11 cellular contexts compared by ENCODE assay signal in genomic region chr19:2064788-2065524, GRCh38. TPM values are rescaled to one million over a fixed set of nuclear protein-coding genes. Genes with fewer than 3 reads are reported as not detected.
A peak's percentile ranks its signal among the peaks of the same experiment; 100 is the strongest.
DNase-seq lines count a peak whose midpoint lies in the region; ATAC-seq and TF ChIP-seq lines count a peak whose summit lies in the region.
"Had no signal": no experiment of that assay in that cellular context is flagged by ENCODE, and none has a peak within 500 bp of the region (broad histone marks: within the 10 kb centered on the region; RNA-seq: fewer than 3 reads in every experiment).

No MANE protein-coding gene starts in this region.

- in situ Hi-C loops in IMR-90 (cut with MboI; ENCODE audit: low sequenced_read_pairs), result loop anchor here (5.0 kb wide), 1 partner anchor 43 kb away; no protein-coding TSS in a partner anchor

- no peaks in the 10 kb centered on the region for H3K36me3 ChIP-seq in IMR-90 (ENCODE audit: control insufficient read depth, insufficient read depth, low read length)
- H3K36me3 ChIP-seq in mucosa of stomach (ENCODE audit: control insufficient read depth, insufficient read depth, low read length), result no peaks in the 10 kb centered on the region
- H3K36me3 ChIP-seq in testis (ENCODE audit: low read depth, missing control alignments), result no peaks in the 10 kb centered on the region

- 0 out of 2 replicates have a peak, but pooled peaks cover 5% of the 10 kb centered on the region for H4K20me1 ChIP-seq in IMR-90 (ENCODE audit: insufficient read depth, low read length)

- POLR2A ChIA-PET in IMR-90 (lab: Charles Lee; ENCODE audit: unreplicated experiment), result no interaction called here

- TF ChIP-seq POLR2A in IMR-90 (IDR thresholded peaks at IDR 0.05; ENCODE audit: low read depth, low read length) (no peak), testis (IDR thresholded peaks at IDR 0.05) (no peak)

- H2AFZ ChIP-seq in IMR-90 (replicated peaks; ENCODE audit: low read length, poor library complexity), result peak overlapping the region; percentile 78

- H2BK20ac ChIP-seq in IMR-90 (ENCODE audit: low read depth, low read length), result no peak overlapping the region

- peak overlapping the region; percentile 46 to 67 for H3K27ac Mint-ChIP-seq in effector memory CD8-positive, alpha-beta T cell
- H3K27ac Mint-ChIP-seq: stimulated activated naive CD8-positive, alpha-beta T cell treated with anti-CD3 and anti-CD28 coated beads, Interleukin-15, Interleukin-2, amounts not matched to agents 100 ng/mL and 50 ng/mL, for 24 hours had no signal

- CTCF ChIA-PET in IMR-90 (lab: Yijun Ruan, JAX), result no interaction called here

- no peak for ATAC-seq in IMR-90 (ENCODE audit: low read depth)
- no peak for ATAC-seq in effector memory CD8-positive, alpha-beta T cell (replicated peaks)
- ATAC-seq in HG03521 (IDR thresholded peaks at IDR 0.05; ENCODE audit: unreplicated experiment), result no peak
- ATAC-seq in HG02970 (IDR thresholded peaks at IDR 0.05; ENCODE audit: low FRiP score, unreplicated experiment), result no peak
- ATAC-seq in HG03196 (IDR thresholded peaks at IDR 0.05; ENCODE audit: unreplicated experiment), result no peak

- no peak for TF ChIP-seq RAD21 in IMR-90 (IDR thresholded peaks at IDR 0.05; ENCODE audit: low read length)

- no peak overlapping the region for H3K4me3 ChIP-seq in IMR-90 (ENCODE audit: insufficient read depth, low read depth, low read length)
- no peak overlapping the region for H3K4me3 ChIP-seq in mucosa of stomach (ENCODE audit: low read length)
- no peak overlapping the region for H3K4me3 ChIP-seq in testis

- no peaks in the 10 kb centered on the region for H3K9me3 ChIP-seq in IMR-90 (ENCODE audit: control insufficient read depth, insufficient read depth, low read length)
- H3K9me3 ChIP-seq in mucosa of stomach (ENCODE audit: control insufficient read depth, low read length), result no peaks in the 10 kb centered on the region
- no peaks in the 10 kb centered on the region for H3K9me3 ChIP-seq in testis

- peaks cover 40% of the 10 kb centered on the region for H3K36me3 Mint-ChIP-seq in effector memory CD8-positive, alpha-beta T cell (ENCODE audit: insufficient read depth)

- H3K9me1 ChIP-seq in IMR-90 (ENCODE audit: insufficient read depth, low read length), result peaks cover 7% of the 10 kb centered on the region

- H3K27ac ChIP-seq in IMR-90 (ENCODE audit: insufficient read depth, low read length) (no peak overlapping the region), testis (peak overlapping the region; percentile 81 to 94)

- H3K4me2 ChIP-seq in IMR-90 (ENCODE audit: low read depth, low read length), result no peak overlapping the region

- dilution Hi-C loops in IMR-90 (cut with HindIII; ENCODE audit: low sequenced_read_pairs, unreplicated experiment), result no loop called here

- no peaks in the 10 kb centered on the region for H3K9me3 Mint-ChIP-seq in effector memory CD8-positive, alpha-beta T cell
- H3K9me3 Mint-ChIP-seq: stimulated activated naive CD8-positive, alpha-beta T cell treated with anti-CD3 and anti-CD28 coated beads, Interleukin-15, Interleukin-2, amounts not matched to agents 100 ng/mL and 50 ng/mL, for 24 hours had no signal

- peak overlapping the region; percentile 81 for H2AK9ac ChIP-seq in IMR-90 (replicated peaks; ENCODE audit: low read depth, low read length, poor library complexity)

- no peak overlapping the region for H3K9ac ChIP-seq in IMR-90 (ENCODE audit: low read depth, low read length)
- H3K9ac ChIP-seq in mucosa of stomach (ENCODE audit: low read length), result peak overlapping the region; percentile 14

- no peak for TF ChIP-seq CTCF in IMR-90 (conservative IDR thresholded peaks at IDR 0.05; ENCODE audit: low read depth, low read length)
- TF ChIP-seq CTCF in testis (IDR thresholded peaks at IDR 0.05), result peak in 1 of 3 experiments; percentile 26

- H3K79me1 ChIP-seq in IMR-90 (ENCODE audit: low read depth in 1 of 2, low read length in 2 of 2), result peaks cover 2 to 16% of the 10 kb centered on the region in 2 experiments; a peak in 3 of 4 replicates

- H2BK5ac ChIP-seq in IMR-90 (ENCODE audit: low read depth, low read length, poor library complexity, severe bottlenecking), result no peak overlapping the region

- H3K27me3 ChIP-seq in IMR-90 (ENCODE audit: control insufficient read depth, insufficient read depth, low read length) (no peaks in the 10 kb centered on the region), mucosa of stomach (ENCODE audit: control insufficient read depth, insufficient read depth, low read length) (no peaks in the 10 kb centered on the region), testis (no peaks in the 10 kb centered on the region)

- no peak overlapping the region for H3K4me3 Mint-ChIP-seq in effector memory CD8-positive, alpha-beta T cell
- H3K4me3 Mint-ChIP-seq: stimulated activated naive CD8-positive, alpha-beta T cell treated with anti-CD3 and anti-CD28 coated beads, Interleukin-15, Interleukin-2, amounts not matched to agents 100 ng/mL and 50 ng/mL, for 24 hours had no signal

- intact Hi-C loops in IMR-90 (cut with micrococcal nuclease) (no loop called here), testis (cut with DNase I; ENCODE audit: low total_unique reads) (no loop called here)

- H3K27me3 Mint-ChIP-seq in effector memory CD8-positive, alpha-beta T cell, result no peaks in the 10 kb centered on the region
- H3K27me3 Mint-ChIP-seq: stimulated activated naive CD8-positive, alpha-beta T cell treated with anti-CD3 and anti-CD28 coated beads, Interleukin-15, Interleukin-2, amounts not matched to agents 100 ng/mL and 50 ng/mL, for 24 hours had no signal

- H2BK15ac ChIP-seq in IMR-90 (ENCODE audit: low read depth, low read length), result no peak overlapping the region

- H2BK120ac ChIP-seq in IMR-90 (ENCODE audit: low read depth, low read length), result no peak overlapping the region

- BruUV-seq in IMR-90 (replicated peaks; lab: Mats Ljungman, UMichigan), result no TSS peak

- H3K18ac ChIP-seq in IMR-90 (ENCODE audit: low read depth, low read length), result no peak overlapping the region

- 0 out of 2 replicates have a peak overlapping the region, but pooled peaks have one; percentile 13 for H2AK5ac ChIP-seq in IMR-90 (ENCODE audit: low read depth, low read length)

- H3K4me1 ChIP-seq in IMR-90 (ENCODE audit: control insufficient read depth, insufficient read depth, low read length) (peaks cover 14% of the 10 kb centered on the region), mucosa of stomach (ENCODE audit: control insufficient read depth, insufficient read depth, low read length) (peaks cover 53% of the 10 kb centered on the region), testis (peaks cover 46% of the 10 kb centered on the region)

- no peak overlapping the region; a peak in 1 of 4 replicates for H4K8ac ChIP-seq in IMR-90 (ENCODE audit: low read depth in 2 of 2, low read length in 2 of 2)

- no peak for DNase-seq in IMR-90
- DNase-seq in effector memory CD8-positive, alpha-beta T cell, result no peak
- peak; percentile 67 for DNase-seq in testis
- DNase-seq in DMS79 (lab: John Stamatoyannopoulos, UW), result no peak
- DNase-seq: NCI-H1092 treated with DMSO at 0.1 percent for 48 hours, SIG-M5 had no signal

- no peak overlapping the region for H4K5ac ChIP-seq in IMR-90 (ENCODE audit: low read depth, low read length)

- no peak overlapping the region for H4K91ac ChIP-seq in IMR-90 (ENCODE audit: insufficient read depth, low read depth, low read length)

- no peak overlapping the region for H3K14ac ChIP-seq in IMR-90 (replicated peaks; ENCODE audit: low read depth, low read length)

- WGBS in IMR-90 (ENCODE audit: extremely low coverage in 2 of 2, insufficient read length in 1 of 2), 2 experiments, result 65% methylated on average over 31 of the region's 38 CpGs; no CpG with 5 or more reads in 1 of the 2 experiments
- 49 to 64% methylated on average over 25 to 38 of the region's 38 CpGs for WGBS in testis, 2 donors

- H3K56ac ChIP-seq in IMR-90 (ENCODE audit: extremely low read depth, insufficient read depth, low read length), result no peak overlapping the region

- H3K23ac ChIP-seq in IMR-90 (ENCODE audit: low read depth, low read length), result no peak overlapping the region

- no peak overlapping the region for H3K4ac ChIP-seq in IMR-90 (ENCODE audit: low read depth, low read length)

- peaks cover 17 to 28% of the 10 kb centered on the region in 2 donors for H3K4me1 Mint-ChIP-seq in effector memory CD8-positive, alpha-beta T cell (ENCODE audit: low read depth in 2 of 2)

TF ChIP-seq in IMR-90, 13 proteins besides CTCF, POLR2A, EP300 and RAD21 (continues in another document):
- TF ChIP-seq MAZ (IDR thresholded peaks at IDR 0.05; ENCODE audit: borderline replicate concordance, low read depth, low read length) (no peak), NFE2L2 (IDR thresholded peaks at IDR 0.05; ENCODE audit: low read depth, low read length) (no peak), RFX5 (IDR thresholded peaks at IDR 0.05; ENCODE audit: low read depth, low read length) (no peak), CHD1 (IDR thresholded peaks at IDR 0.05; ENCODE audit: low read depth, low read length) (no peak), MXI1 (IDR thresholded peaks at IDR 0.05; ENCODE audit: borderline replicate concordance, low read depth, low read length) (no peak), MAFK (IDR thresholded peaks at IDR 0.05; ENCODE audit: low read depth, low read length) (no peak)

RNA-seq across cellular contexts. Expression of gene MKNK2, which starts 13.9 kb away (rescaled TPM):
- total RNA-seq in IMR-90 (2012; rRNA removed), result 20.8 and 21.9 TPM in 2 replicates
- polyA plus RNA-seq in IMR-90 (2012; rRNA removed), result 31.8 and 37.5 TPM in 2 replicates
- 25.9 and 51.6 TPM in 2 replicates for polyA plus RNA-seq in IMR-90 (2012; cell fraction: cytosol; rRNA removed)
- 57.0 and 142 TPM in 2 replicates for polyA plus RNA-seq in IMR-90 (2012; cell fraction: nucleus; rRNA removed; ENCODE audit: low replicate concordance)
- 100 to 1,000 TPM in 1 of 2 donors, 10 to 100 TPM in 1; 93.0 to 103 TPM for total RNA-seq in testis
- 76.5 TPM for polyA plus RNA-seq in testis (ENCODE audit: insufficient read depth, low read depth, low replicate concordance)

RNA-seq across cellular contexts. Expression of gene MOB3A, which starts 31.2 kb away (rescaled TPM):
- 8.9 and 9.3 TPM in 2 replicates for total RNA-seq in IMR-90 (2012; rRNA removed)
- polyA plus RNA-seq in IMR-90 (2012; rRNA removed), result 26.5 and 28.8 TPM in 2 replicates
- polyA plus RNA-seq in IMR-90 (2012; cell fraction: cytosol; rRNA removed), result 20.4 and 29.9 TPM in 2 replicates
- 15.3 and 28.7 TPM in 2 replicates for polyA plus RNA-seq in IMR-90 (2012; cell fraction: nucleus; rRNA removed; ENCODE audit: low replicate concordance)
- 10 to 100 TPM; 22.8 to 31.6 TPM for total RNA-seq in testis
- polyA plus RNA-seq in testis (ENCODE audit: insufficient read depth, low read depth, low replicate concordance), result 17.8 TPM

RNA-seq across cellular contexts. Expression of gene IZUMO4, which starts 31.8 kb away (rescaled TPM):
- total RNA-seq in IMR-90 (2012; rRNA removed), result 0.56 and 0.72 TPM in 2 replicates
- polyA plus RNA-seq in IMR-90 (2012; rRNA removed), result 2.8 and 3.4 TPM in 2 replicates
- 0.37 and 1.5 TPM in 2 replicates for polyA plus RNA-seq in IMR-90 (2012; cell fraction: cytosol; rRNA removed)
- polyA plus RNA-seq in IMR-90 (2012; cell fraction: nucleus; rRNA removed; ENCODE audit: low replicate concordance), result 19.5 and 47.8 TPM in 2 replicates
- 100 to 1,000 TPM; 208 to 276 TPM for total RNA-seq in testis
- 796 TPM for polyA plus RNA-seq in testis (ENCODE audit: insufficient read depth, low read depth, low replicate concordance)

RNA-seq across cellular contexts. Expression of gene BTBD2, which starts 49.4 kb away (rescaled TPM):
- total RNA-seq in IMR-90 (2012; rRNA removed) (24.4 and 25.8 TPM in 2 replicates), testis (100 to 1,000 TPM in 1 of 2 donors, 10 to 100 TPM in 1; 61.1 to 117 TPM)
- polyA plus RNA-seq in IMR-90 (2012; rRNA removed) (65.7 and 67.1 TPM in 2 replicates), testis (ENCODE audit: insufficient read depth, low read depth, low replicate concordance) (43.2 TPM)
- polyA plus RNA-seq in IMR-90 (2012; cell fraction: cytosol; rRNA removed), result 38.7 and 95.6 TPM in 2 replicates
- polyA plus RNA-seq in IMR-90 (2012; cell fraction: nucleus; rRNA removed; ENCODE audit: low replicate concordance), result 53.9 and 143 TPM in 2 replicates

Comparison
In these comparisons a context has a peak if more than half of its experiments do, and no peak if none do; other contexts are left out.
1. RNA of gene IZUMO4, which starts 31.8 kb away (total RNA-seq): 208 to 276 TPM in testis; 0.56 to 0.72 TPM in IMR-90; every median in the first group is over 100 times any median in the second.